ENCODE assay signal across 1 cellular context in the genomic region with DNA sequence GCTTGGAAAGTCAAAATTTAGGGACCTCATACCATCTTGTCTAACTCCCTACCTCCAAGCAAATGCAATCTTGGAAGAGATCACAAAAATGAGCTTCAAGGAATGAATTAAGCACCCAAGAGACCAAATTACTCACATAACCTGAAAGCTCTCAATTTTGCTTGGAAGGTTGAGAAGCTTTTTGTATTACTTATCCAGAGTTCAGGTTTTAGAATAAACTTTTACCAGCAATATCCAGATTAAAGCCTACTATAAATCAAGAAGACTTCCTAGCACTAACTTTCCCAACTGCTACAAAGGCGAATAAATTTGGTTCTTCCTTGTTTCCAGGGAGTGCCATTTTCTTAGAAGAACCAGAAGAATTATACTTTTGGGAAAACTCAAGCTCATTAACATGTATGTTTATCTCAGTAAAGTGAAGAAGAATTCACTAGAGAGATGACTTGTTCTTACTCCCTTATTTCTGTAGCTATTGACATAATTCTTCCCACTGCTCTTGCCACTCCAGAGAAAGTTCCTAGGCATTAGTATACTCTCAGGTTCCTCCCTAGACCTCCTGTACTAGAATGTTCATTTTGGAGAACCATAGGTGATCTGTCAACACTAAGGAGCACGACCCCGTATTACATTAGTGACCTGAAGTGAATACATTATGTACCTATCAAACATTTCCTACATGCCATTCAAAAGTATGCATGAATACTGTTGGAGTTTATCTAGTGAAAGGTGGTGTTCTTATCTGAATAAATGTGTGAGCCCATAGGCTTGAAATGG.
TF ChIP-seq lines count a peak whose summit lies in the region.

No MANE protein-coding gene starts in this region.

TF ChIP-seq in HepG2, 621 proteins besides CTCF, POLR2A, EP300 and RAD21:
- TF ChIP-seq RBFOX2 (IDR thresholded peaks at IDR 0.05; ENCODE audit: low read depth, low read length) (peak; percentile 60), HNRNPK (IDR thresholded peaks at IDR 0.05; ENCODE audit: low read depth, low read length, poor library complexity, severe bottlenecking) (peak; percentile 9), JDP2 (CRISPR knock-in tag; IDR thresholded peaks at IDR 0.05; ENCODE audit: borderline replicate concordance) (no peak), NFRKB (IDR thresholded peaks at IDR 0.05) (no peak), RBM22 (optimal IDR thresholded peaks at IDR 0.05; ENCODE audit: low read length) (peak; percentile 69), AKAP8 (CRISPR knock-in tag; IDR thresholded peaks at IDR 0.05) (0 out of 2 replicates have a peak, but pooled peaks have one; percentile 70), NFE2L1 (CRISPR knock-in tag; IDR thresholded peaks at IDR 0.05; ENCODE audit: borderline replicate concordance) (no peak), ZSCAN29 (CRISPR knock-in tag; conservative IDR thresholded peaks at IDR 0.05) (no peak)
